Comparison of ENCODE assay signal across 27 cellular contexts in genomic region chr7:140384894-140385650, GRCh38. TPM values are rescaled to one million over a fixed set of nuclear protein-coding genes. Genes with fewer than 3 reads are reported as not detected.
DNase-seq lines count a peak whose midpoint lies in the region; ATAC-seq and TF ChIP-seq lines count a peak whose summit lies in the region.
"Had no signal": no experiment of that assay in that cellular context is flagged by ENCODE, and none has a peak within 500 bp of the region (broad histone marks: within the 10 kb centered on the region; RNA-seq: fewer than 3 reads in every experiment).

No MANE protein-coding gene starts in this region.

- H3K27ac ChIP-seq in A673 (ENCODE audit: low read depth, low read length, poor library complexity, severe bottlenecking), result no peak overlapping the region
- H3K27ac ChIP-seq in BLaER1 treated with 17β-estradiol and CSF1 and Interleukin-3, amounts not matched to agents 10 nM and 100 nM, result peak overlapping the region in 4 of 11 experiments; percentile 18 to 42 (median 28); a peak in 5 of 22 replicates
- peak overlapping the region; percentile 27 for H3K27ac ChIP-seq in VCaP
- H3K27ac ChIP-seq: left ventricle myocardium inferior, uterus had no signal

- H4K20me1 ChIP-seq in BLaER1 treated with 17β-estradiol and CSF1 and Interleukin-3, amounts not matched to agents 10 nM and 100 nM, result peaks cover 13 to 75% (median 24%) of the 10 kb centered on the region in 11 experiments; a peak in 18 of 22 replicates

- TF ChIP-seq CTCF in A673 (conservative IDR thresholded peaks at IDR 0.05; ENCODE audit: low read depth, low read length) (no peak), VCaP (conservative IDR thresholded peaks at IDR 0.05) (no peak)

- CTCF ChIA-PET in A673 (lab: Charles Lee), result interaction anchor here (0.6 kb wide), 1 partner anchor 190 kb away, joined by 3 read pairs; no protein-coding TSS in a partner anchor

- H3K4me2 ChIP-seq in BLaER1 treated with 17β-estradiol and CSF1 and Interleukin-3, amounts not matched to agents 10 nM and 100 nM, result peak overlapping the region in 8 of 11 experiments; percentile 23 to 84 (median 72); a peak in 15 of 22 replicates

- no peak overlapping the region for H3K4me3 ChIP-seq in A673 (ENCODE audit: low read depth, low read length, poor library complexity, severe bottlenecking)
- peak overlapping the region in 2 of 10 experiments; percentile 15 to 38; a peak in 1 of 20 replicates for H3K4me3 ChIP-seq in BLaER1 treated with 17β-estradiol and CSF1 and Interleukin-3, amounts not matched to agents 10 nM and 100 nM
- H3K4me3 ChIP-seq: left ventricle myocardium inferior, uterus had no signal

- peak overlapping the region; percentile 73 for H3K27ac Mint-ChIP-seq in dendritic cell treated with granulocyte-macrophage colony-stimulating factor and Interleukin-4, amounts not matched to agents 40 ng/mL and 50 ng/mL, for 4 days
- H3K27ac Mint-ChIP-seq: activated B cell treated with CpG ODN at 0.5 μM for 24 hours, progenitor cell of endocrine pancreas had no signal

- DNase-seq in A673 (ENCODE audit: low spot score), result peak; percentile 52
- DNase-seq in EL, result no peak
- DNase-seq in NCI-H2081 treated with DMSO at 0.1 percent for 48 hours (lab: John Stamatoyannopoulos, UW), result no peak
- DNase-seq: activated B cell treated with CpG ODN at 0.5 μM for 24 hours; activated T-cell treated with anti-CD3 and anti-CD28 coated beads, Interleukin-2, amount 50 U/mL, for 4 hours; caudate nucleus; CD8-positive, alpha-beta memory T cell; dermis blood vessel endothelial cell; left ventricle myocardium inferior; mesendoderm; NCI-H2171; NCI-H524 treated with DMSO at 0.1 percent for 48 hours; NK-92 treated with Interleukin-12 subunit alpha and Interleukin-12 subunit beta, amount 100 ng/mL, for 24 hours; Right ventricle myocardium superior; stimulated activated CD4-positive, alpha-beta T cell treated with anti-CD3 and anti-CD28 coated beads, Interleukin-15, amount 100 ng/mL, for 24 hours; stimulated activated naive CD8-positive, alpha-beta T cell treated with anti-CD3 and anti-CD28 coated beads, Interleukin-15, Interleukin-2, amounts not matched to agents 100 U/mL and 50 U/mL, for 24 hours; uterus had no signal

- H3K9me3 Mint-ChIP-seq in dendritic cell treated with granulocyte-macrophage colony-stimulating factor and Interleukin-4, amounts not matched to agents 40 ng/mL and 50 ng/mL, for 4 days, result no peaks in the 10 kb centered on the region
- H3K9me3 Mint-ChIP-seq: activated B cell treated with CpG ODN at 0.5 μM for 24 hours; activated naive CD4-positive, alpha-beta T cell treated with anti-CD3 and anti-CD28 coated beads, Interleukin-2, amount 50 U/mL, for 72 hours; activated T-cell treated with anti-CD3 and anti-CD28 coated beads, Interleukin-2, amount 50 U/mL, for 4 hours; CD8-positive, alpha-beta memory T cell had no signal

- no peak for ATAC-seq in HG02763 (IDR thresholded peaks at IDR 0.05; ENCODE audit: unreplicated experiment)
- ATAC-seq: activated T-cell treated with anti-CD3 and anti-CD28 coated beads, Interleukin-2, amount 50 U/mL, for 4 hours; stimulated activated naive CD8-positive, alpha-beta T cell treated with anti-CD3 and anti-CD28 coated beads, Interleukin-15, Interleukin-2, amounts not matched to agents 100 U/mL and 50 U/mL, for 24 hours had no signal

- peaks cover 12% of the 10 kb centered on the region for H3K4me1 Mint-ChIP-seq in dendritic cell treated with granulocyte-macrophage colony-stimulating factor and Interleukin-4, amounts not matched to agents 40 ng/mL and 50 ng/mL, for 4 days (ENCODE audit: low read depth)

- H3K36me3 Mint-ChIP-seq in dendritic cell treated with granulocyte-macrophage colony-stimulating factor and Interleukin-4, amounts not matched to agents 40 ng/mL and 50 ng/mL, for 4 days (ENCODE audit: low read depth), result peaks cover 22% of the 10 kb centered on the region

- peaks cover 14% of the 10 kb centered on the region for H3K4me1 ChIP-seq in A673 (ENCODE audit: insufficient read depth, low read length, poor library complexity, severe bottlenecking)
- H3K4me1 ChIP-seq in BLaER1 treated with 17β-estradiol and CSF1 and Interleukin-3, amounts not matched to agents 10 nM and 100 nM, result peaks cover 24 to 64% (median 39%) of the 10 kb centered on the region in 10 experiments
- H3K4me1 ChIP-seq: left ventricle myocardium inferior had no signal

- H3K4me3 Mint-ChIP-seq in dendritic cell treated with granulocyte-macrophage colony-stimulating factor and Interleukin-4, amounts not matched to agents 40 ng/mL and 50 ng/mL, for 4 days, result no peak overlapping the region
- H3K4me3 Mint-ChIP-seq: activated B cell treated with CpG ODN at 0.5 μM for 24 hours; activated T-cell treated with anti-CD3 and anti-CD28 coated beads, Interleukin-2, amount 50 U/mL, for 4 hours; CD8-positive, alpha-beta memory T cell had no signal

- intact Hi-C loops in A673 (cut with micrococcal nuclease; ENCODE audit: unreplicated experiment), result no loop called here
- intact Hi-C loops in dendritic cell treated with granulocyte-macrophage colony-stimulating factor and Interleukin-4, amounts not matched to agents 40 ng/mL and 50 ng/mL, for 4 days (cut with micrococcal nuclease), result no loop called here

- no peaks in the 10 kb centered on the region for H3K27me3 Mint-ChIP-seq in dendritic cell treated with granulocyte-macrophage colony-stimulating factor and Interleukin-4, amounts not matched to agents 40 ng/mL and 50 ng/mL, for 4 days
- H3K27me3 Mint-ChIP-seq: activated B cell treated with CpG ODN at 0.5 μM for 24 hours; CD8-positive, alpha-beta memory T cell; progenitor cell of endocrine pancreas had no signal

- no peak overlapping the region for H3K9ac ChIP-seq in BLaER1 treated with 17β-estradiol and CSF1 and Interleukin-3, amounts not matched to agents 10 nM and 100 nM

- no TSS peak for BruUV-seq in A673 (replicated peaks; lab: Mats Ljungman, UMichigan)

- POLR2A ChIA-PET in A673 (lab: Charles Lee; ENCODE audit: low non-redundant PET), result interaction anchor here (0.5 kb wide), 1 partner anchor 12 kb away, joined by 6 read pairs; no protein-coding TSS in a partner anchor

- no peaks in the 10 kb centered on the region for H3K27me3 ChIP-seq in A673 (replicated peaks; ENCODE audit: insufficient read depth, low read depth, low read length, poor library complexity)
- no peaks in the 10 kb centered on the region; a peak in 1 of 22 replicates for H3K27me3 ChIP-seq in BLaER1 treated with 17β-estradiol and CSF1 and Interleukin-3, amounts not matched to agents 10 nM and 100 nM
- H3K27me3 ChIP-seq: uterus had no signal

- H3K9me3 ChIP-seq in A673 (ENCODE audit: low read depth, low read length, poor library complexity, severe bottlenecking), result no peaks in the 10 kb centered on the region
- no peaks in the 10 kb centered on the region; a peak in 1 of 22 replicates for H3K9me3 ChIP-seq in BLaER1 treated with 17β-estradiol and CSF1 and Interleukin-3, amounts not matched to agents 10 nM and 100 nM (replicated peaks in 1 of 11)
- H3K9me3 ChIP-seq: left ventricle myocardium inferior, uterus had no signal

- peaks cover under 1% of the 10 kb centered on the region for H3K36me3 ChIP-seq in A673 (ENCODE audit: insufficient read depth, low read length, poor library complexity, severe bottlenecking)
- peaks cover 27 to 70% (median 55%) of the 10 kb centered on the region in 11 experiments for H3K36me3 ChIP-seq in BLaER1 treated with 17β-estradiol and CSF1 and Interleukin-3, amounts not matched to agents 10 nM and 100 nM
- H3K36me3 ChIP-seq: uterus had no signal

RNA-seq across cellular contexts. Expression of gene SLC37A3, which starts 13.3 kb away (rescaled TPM):
- total RNA-seq in A673 (2021), result 34.4 and 34.7 TPM in 2 replicates

RNA-seq across cellular contexts. Expression of gene RAB19, which starts 18.8 kb away (rescaled TPM):
- not detected in 2 replicates for total RNA-seq in A673 (2021)
- total RNA-seq: astrocyte, dermis blood vessel endothelial cell, fibroblast of lung, G401, left ventricle myocardium inferior, myocyte, Right ventricle myocardium superior, uterus had no signal
